9 cellular contexts compared by ENCODE assay signal in the genomic region with DNA sequence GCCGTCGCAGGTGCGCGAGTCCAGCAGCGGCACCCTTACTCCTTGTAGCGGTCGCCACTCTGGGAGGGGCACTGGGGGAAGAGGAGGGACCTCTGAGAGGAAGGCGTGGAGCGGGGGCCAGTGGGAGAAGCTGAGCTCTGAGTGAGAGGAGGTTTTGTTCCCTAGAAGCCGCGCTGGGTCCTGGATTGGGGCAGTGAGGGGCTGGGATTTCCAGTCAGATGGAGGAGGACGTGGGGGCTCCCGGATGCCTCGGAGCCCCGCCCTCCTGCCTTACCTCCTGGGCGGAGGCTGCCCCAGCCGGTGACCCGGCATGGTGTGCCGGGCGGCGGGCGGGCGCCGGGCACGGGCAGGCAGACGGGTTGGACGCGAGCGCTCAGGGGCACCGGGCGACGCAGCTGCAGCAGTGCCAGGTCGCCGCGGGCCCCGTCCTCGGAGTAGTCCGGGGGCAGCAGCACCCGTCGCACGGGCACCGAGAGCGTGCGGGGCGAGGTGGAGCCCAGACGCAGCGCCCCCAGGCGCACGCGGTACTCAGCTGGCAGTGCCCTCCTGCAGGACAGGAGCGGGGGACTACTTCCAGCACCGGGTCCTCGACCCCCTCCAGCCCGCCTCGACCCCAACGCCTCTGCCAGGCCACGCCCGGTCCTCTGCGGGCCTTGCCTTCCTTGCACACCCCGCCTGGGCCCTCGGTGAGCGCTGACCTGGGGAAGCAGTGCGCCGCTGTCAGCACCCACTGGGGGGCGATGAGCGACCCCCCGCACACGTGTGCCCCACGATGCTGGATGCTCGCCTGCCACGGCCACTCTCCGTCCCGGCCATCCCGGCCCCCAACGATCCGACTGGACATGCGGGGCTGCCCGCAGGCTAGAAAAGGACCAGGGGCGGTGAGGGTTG. TPM values are rescaled to one million over a fixed set of nuclear protein-coding genes. Genes with fewer than 3 reads are reported as not detected.
A peak's percentile ranks its signal among the peaks of the same experiment; 100 is the strongest.
DNase-seq lines count a peak whose midpoint lies in the region; ATAC-seq and TF ChIP-seq lines count a peak whose summit lies in the region.
"Had no signal": no experiment of that assay in that cellular context is flagged by ENCODE, and none has a peak within 500 bp of the region (broad histone marks: within the 10 kb centered on the region; RNA-seq: fewer than 3 reads in every experiment).

No MANE protein-coding gene starts in this region.

- H3K27ac ChIP-seq in lower lobe of right lung (no peak overlapping the region), upper lobe of right lung (no peak overlapping the region)

- DNase-seq in activated CD4-positive, alpha-beta T cell treated with anti-CD3 and anti-CD28 coated beads, Interleukin-2, amount 10 ng/mL, durations not matched to agents 24 days and 14 days, result peak; percentile 70
- no peak for DNase-seq in activated CD4-positive, alpha-beta T cell treated with anti-CD3 and anti-CD28 coated beads, Interleukin-2, amount 50 U/mL, for 4 hours
- peak in 1 of 2 donors; percentile 45 for DNase-seq in activated naive CD4-positive, alpha-beta T cell treated with anti-CD3 and anti-CD28 coated beads, Interleukin-2, amount 50 U/mL, for 72 hours (ENCODE audit: low spot score in 2 of 2)
- DNase-seq in lower lobe of right lung (peak; percentile 60), upper lobe of right lung (peak; percentile 74), SIG-M5 treated with dmso at 0.1 percent for 504 hours (lab: John Stamatoyannopoulos, UW; ENCODE audit: unreplicated experiment) (no peak), NOMO-1 (lab: John Stamatoyannopoulos, UW; ENCODE audit: unreplicated experiment in 2 of 2) (no peak)

- H3K4me3 ChIP-seq in lower lobe of right lung (peak overlapping the region; percentile 57), upper lobe of right lung (peak overlapping the region; percentile 48)

- peaks cover 47% of the 10 kb centered on the region for H3K27me3 ChIP-seq in lower lobe of right lung (ENCODE audit: low read depth)
- peaks cover 40% of the 10 kb centered on the region for H3K27me3 ChIP-seq in upper lobe of right lung

- H3K27me3 Mint-ChIP-seq in activated CD4-positive, alpha-beta T cell treated with anti-CD3 and anti-CD28 coated beads, Interleukin-2, amount 10 ng/mL, durations not matched to agents 24 days and 14 days, result peaks cover 26% of the 10 kb centered on the region

- peak overlapping the region; percentile 41 for H3K27ac Mint-ChIP-seq in activated CD4-positive, alpha-beta T cell treated with anti-CD3 and anti-CD28 coated beads, Interleukin-2, amount 10 ng/mL, durations not matched to agents 24 days and 14 days
- H3K27ac Mint-ChIP-seq in activated naive CD4-positive, alpha-beta T cell treated with anti-CD3 and anti-CD28 coated beads, Interleukin-2, amount 50 U/mL, for 72 hours, result peak overlapping the region; percentile 72 to 79

- peak; percentile 70 to 75 for ATAC-seq in activated naive CD4-positive, alpha-beta T cell treated with anti-CD3 and anti-CD28 coated beads, Interleukin-2, amount 50 U/mL, for 72 hours
- ATAC-seq in lower lobe of right lung, result peak; percentile 52 to 59
- ATAC-seq in upper lobe of right lung, result peak; percentile 55
- no peak for ATAC-seq in GM19395 (IDR thresholded peaks at IDR 0.05; ENCODE audit: unreplicated experiment)

- H3K36me3 Mint-ChIP-seq in activated CD4-positive, alpha-beta T cell treated with anti-CD3 and anti-CD28 coated beads, Interleukin-2, amount 10 ng/mL, durations not matched to agents 24 days and 14 days (ENCODE audit: low read depth), result no peaks in the 10 kb centered on the region
- H3K36me3 Mint-ChIP-seq in activated naive CD4-positive, alpha-beta T cell treated with anti-CD3 and anti-CD28 coated beads, Interleukin-2, amount 50 U/mL, for 72 hours, result no peaks in the 10 kb centered on the region

- TF ChIP-seq CTCF in lower lobe of right lung (IDR thresholded peaks at IDR 0.05) (no peak), upper lobe of right lung (IDR thresholded peaks at IDR 0.05) (peak; percentile 25)

- H3K9me3 ChIP-seq in lower lobe of right lung (no peaks in the 10 kb centered on the region), upper lobe of right lung (no peaks in the 10 kb centered on the region)

- H3K36me3 ChIP-seq in lower lobe of right lung (no peaks in the 10 kb centered on the region), upper lobe of right lung (no peaks in the 10 kb centered on the region)

- peaks cover 2% of the 10 kb centered on the region for H3K4me1 Mint-ChIP-seq in activated CD4-positive, alpha-beta T cell treated with anti-CD3 and anti-CD28 coated beads, Interleukin-2, amount 10 ng/mL, durations not matched to agents 24 days and 14 days

- peak overlapping the region; percentile 81 for H3K4me3 Mint-ChIP-seq in activated CD4-positive, alpha-beta T cell treated with anti-CD3 and anti-CD28 coated beads, Interleukin-2, amount 10 ng/mL, durations not matched to agents 24 days and 14 days

- peaks cover 9% of the 10 kb centered on the region for H3K4me1 ChIP-seq in lower lobe of right lung
- H3K4me1 ChIP-seq in upper lobe of right lung, result peaks cover 6% of the 10 kb centered on the region

- intact Hi-C loops in activated CD4-positive, alpha-beta T cell treated with anti-CD3 and anti-CD28 coated beads, Interleukin-2, amount 10 ng/mL, durations not matched to agents 24 days and 14 days (cut with micrococcal nuclease), result no loop called here
- intact Hi-C loops in lower lobe of right lung (cut with DNase I), result no loop called here
- intact Hi-C loops in upper lobe of right lung (cut with DNase I), result no loop called here

- no peaks in the 10 kb centered on the region for H3K9me3 Mint-ChIP-seq in activated CD4-positive, alpha-beta T cell treated with anti-CD3 and anti-CD28 coated beads, Interleukin-2, amount 10 ng/mL, durations not matched to agents 24 days and 14 days
- no peaks in the 10 kb centered on the region for H3K9me3 Mint-ChIP-seq in activated naive CD4-positive, alpha-beta T cell treated with anti-CD3 and anti-CD28 coated beads, Interleukin-2, amount 50 U/mL, for 72 hours

RNA-seq across cellular contexts. Expression of a gene that starts 2.0 kb away (rescaled TPM):
- total RNA-seq in activated CD4-positive, alpha-beta T cell treated with anti-CD3 and anti-CD28 coated beads, Interleukin-2, amount 10 ng/mL, durations not matched to agents 24 days and 14 days, result not detected in 2 replicates
- not detected for total RNA-seq in activated naive CD4-positive, alpha-beta T cell treated with anti-CD3 and anti-CD28 coated beads, Interleukin-2, amount 50 U/mL, for 72 hours
- total RNA-seq in lower lobe of right lung (not detected), upper lobe of right lung (not detected)
- total RNA-seq: M059J had no signal

RNA-seq across cellular contexts. Expression of a gene that starts 8.3 kb away (rescaled TPM):
- 241 and 259 TPM in 2 replicates for total RNA-seq in activated CD4-positive, alpha-beta T cell treated with anti-CD3 and anti-CD28 coated beads, Interleukin-2, amount 10 ng/mL, durations not matched to agents 24 days and 14 days
- 100 to 1,000 TPM; 218 to 224 TPM for total RNA-seq in activated naive CD4-positive, alpha-beta T cell treated with anti-CD3 and anti-CD28 coated beads, Interleukin-2, amount 50 U/mL, for 72 hours
- total RNA-seq in lower lobe of right lung (196 TPM), upper lobe of right lung (179 TPM)

RNA-seq across cellular contexts. Expression of a gene that starts 12.9 kb away (rescaled TPM):
- total RNA-seq in activated CD4-positive, alpha-beta T cell treated with anti-CD3 and anti-CD28 coated beads, Interleukin-2, amount 10 ng/mL, durations not matched to agents 24 days and 14 days, result not detected in 2 replicates
- total RNA-seq in activated naive CD4-positive, alpha-beta T cell treated with anti-CD3 and anti-CD28 coated beads, Interleukin-2, amount 50 U/mL, for 72 hours, result not detected
- total RNA-seq in lower lobe of right lung (not detected), upper lobe of right lung (not detected)
- total RNA-seq: M059J had no signal

RNA-seq across cellular contexts. Expression of a gene that starts 31.7 kb away (rescaled TPM):
- 10.2 and 11.8 TPM in 2 replicates for total RNA-seq in activated CD4-positive, alpha-beta T cell treated with anti-CD3 and anti-CD28 coated beads, Interleukin-2, amount 10 ng/mL, durations not matched to agents 24 days and 14 days
- 1 to 10 TPM; 1.8 to 2.4 TPM for total RNA-seq in activated naive CD4-positive, alpha-beta T cell treated with anti-CD3 and anti-CD28 coated beads, Interleukin-2, amount 50 U/mL, for 72 hours
- total RNA-seq in lower lobe of right lung (26.5 TPM), upper lobe of right lung (17.1 TPM)
- total RNA-seq: M059J had no signal

RNA-seq across cellular contexts. Expression of a gene that starts 32.9 kb away (rescaled TPM):
- total RNA-seq in activated CD4-positive, alpha-beta T cell treated with anti-CD3 and anti-CD28 coated beads, Interleukin-2, amount 10 ng/mL, durations not matched to agents 24 days and 14 days, result 635 and 680 TPM in 2 replicates
- total RNA-seq in activated naive CD4-positive, alpha-beta T cell treated with anti-CD3 and anti-CD28 coated beads, Interleukin-2, amount 50 U/mL, for 72 hours, result 100 to 1,000 TPM; 624 to 790 TPM
- 659 TPM for total RNA-seq in lower lobe of right lung
- total RNA-seq in upper lobe of right lung, result 660 TPM

Comparison
In these comparisons a context has a peak if more than half of its experiments do, and no peak if none do; other contexts are left out.
1. DNase-seq: peak in activated CD4-positive, alpha-beta T cell treated with anti-CD3 and anti-CD28 coated beads, Interleukin-2, amount 10 ng/mL, durations not matched to agents 24 days and 14 days (single experiment), lower lobe of right lung (single experiment) and upper lobe of right lung (single experiment); none in activated CD4-positive, alpha-beta T cell treated with anti-CD3 and anti-CD28 coated beads, Interleukin-2, amount 50 U/mL, for 4 hours (0 of 2), SIG-M5 treated with dmso at 0.1 percent for 504 hours (single experiment) and NOMO-1 (0 of 2).